Comparison of ENCODE assay signal across 8 cellular contexts in genomic region chr7:101217388-101218235, GRCh38. TPM values are rescaled to one million over a fixed set of nuclear protein-coding genes. Genes with fewer than 3 reads are reported as not detected.
DNase-seq lines count a peak whose midpoint lies in the region; ATAC-seq and TF ChIP-seq lines count a peak whose summit lies in the region.

PLOD3 (minus strand) TSS chr7:101217581; CDS start chr7:101217274, 307 bp downstream.
ZNHIT1 (plus strand) TSS chr7:101218165; CDS start chr7:101218196, 31 bp downstream.

- H3K27me3 Mint-ChIP-seq in activated T-cell treated with anti-CD3 and anti-CD28 coated beads, Interleukin-2, amount 50 U/mL, for 24 hours, result no peaks in the 10 kb centered on the region

- in situ Hi-C loops in KBM-7 (cut with MboI; ENCODE audit: low pct_unique_long_range_greater_than_20kb, low sequenced_read_pairs), result no loop called here

- peaks cover 7 to 19% of the 10 kb centered on the region in 2 donors for H3K36me3 ChIP-seq in mucosa of rectum (ENCODE audit: control insufficient read depth in 2 of 2, insufficient read depth in 2 of 2, low read length in 2 of 2)

- H3K4me3 Mint-ChIP-seq in activated T-cell treated with anti-CD3 and anti-CD28 coated beads, Interleukin-2, amount 50 U/mL, for 24 hours, result peak within 1 kb of the TSS; percentile 94

- H3K27ac Mint-ChIP-seq in activated T-cell treated with anti-CD3 and anti-CD28 coated beads, Interleukin-2, amount 50 U/mL, for 24 hours, result peak within 1 kb of the TSS; percentile 91

- H3K4me1 Mint-ChIP-seq in activated T-cell treated with anti-CD3 and anti-CD28 coated beads, Interleukin-2, amount 50 U/mL, for 24 hours (ENCODE audit: low read depth), result peaks cover 36% of the 10 kb centered on the region

- peak; percentile 62 for ATAC-seq in GM21717 (IDR thresholded peaks at IDR 0.05; ENCODE audit: unreplicated experiment)

- peak; percentile 66 for TF ChIP-seq POLR2A in erythroblast (IDR thresholded peaks at IDR 0.05; ENCODE audit: low read length)

- no peaks in the 10 kb centered on the region for H3K27me3 ChIP-seq in mucosa of rectum (ENCODE audit: control insufficient read depth in 2 of 2, insufficient read depth in 2 of 2, low read length in 2 of 2)

- peaks cover 55% of the 10 kb centered on the region for H3K36me3 Mint-ChIP-seq in activated T-cell treated with anti-CD3 and anti-CD28 coated beads, Interleukin-2, amount 50 U/mL, for 24 hours (ENCODE audit: low read depth)

- DNase-seq in DMS153 treated with DMSO at 0.1 percent for 48 hours (lab: John Stamatoyannopoulos, UW; ENCODE audit: unreplicated experiment), result peak; percentile 95
- peak; percentile 96 for DNase-seq in KBM-7
- DNase-seq in activated T-cell treated with anti-CD3 and anti-CD28 coated beads, Interleukin-2, amount 50 U/mL, for 24 hours, result peak; percentile 92
- DNase-seq in erythroblast (lab: John Stamatoyannopoulos, UW), result peak; percentile 98 to 99
- peak; percentile 95 for DNase-seq in stimulated activated CD8-positive, alpha-beta memory T cell treated with anti-CD3 and anti-CD28 coated beads, Interleukin-4, amount 100 ng/mL, for 48 hours

- H3K9me3 ChIP-seq in mucosa of rectum (ENCODE audit: control insufficient read depth in 2 of 2, low read length in 2 of 2), result no peaks in the 10 kb centered on the region

- H3K4me3 ChIP-seq in mucosa of rectum (ENCODE audit: low read length in 2 of 2), result peak within 1 kb of the TSS; percentile 92 to 99

- H3K9me3 Mint-ChIP-seq in activated T-cell treated with anti-CD3 and anti-CD28 coated beads, Interleukin-2, amount 50 U/mL, for 24 hours, result no peaks in the 10 kb centered on the region

- peak within 1 kb of the TSS; percentile 97 to 99 for H3K27ac ChIP-seq in mucosa of rectum (ENCODE audit: low read depth in 2 of 2, low read length in 2 of 2)

- H3K4me1 ChIP-seq in mucosa of rectum (ENCODE audit: control insufficient read depth in 2 of 2, insufficient read depth in 2 of 2, low read length in 2 of 2), result peaks cover 23 to 24% of the 10 kb centered on the region in 2 donors

- H3K9ac ChIP-seq in mucosa of rectum (ENCODE audit: low read depth in 1 of 2, low read length in 2 of 2), result peak within 1 kb of the TSS; percentile 83 to 93

TF ChIP-seq in PFSK-1, 5 proteins besides CTCF, POLR2A, EP300 and RAD21:
- TF ChIP-seq TAF1 (IDR thresholded peaks at IDR 0.05; ENCODE audit: borderline replicate concordance, insufficient read depth, low read length) (0 out of 2 replicates have a peak, but pooled peaks have one; percentile 52), SIN3A (IDR thresholded peaks at IDR 0.05; ENCODE audit: borderline replicate concordance, insufficient read depth, low read length) (peak; percentile 96; the same call in 1 of the 2 replicates), POLR2AphosphoS5 (IDR thresholded peaks at IDR 0.05; ENCODE audit: low read depth, low read length) (peak; percentile 74), REST (IDR thresholded peaks at IDR 0.05; ENCODE audit: insufficient read depth in 1 of 2, low read depth in 2 of 2, low read length in 2 of 2) (peak in 1 of 2 experiments; percentile 20; a peak in 1 of 4 replicates), FOXP2 (optimal IDR thresholded peaks at IDR 0.05; ENCODE audit: borderline replicate concordance, extremely low read depth, extremely low read length, insufficient read depth) (peak; percentile 89)
TF ChIP-seq in PFSK-1: peak in this region for 5.

RNA-seq across cellular contexts. Expression of gene PLOD3, which starts in this region (rescaled TPM):
- polyA plus RNA-seq in PFSK-1 (2012; ENCODE audit: insufficient read length, low read depth), result 619 TPM

RNA-seq across cellular contexts. Expression of gene ZNHIT1, which starts in this region (rescaled TPM):
- 97.4 TPM for polyA plus RNA-seq in PFSK-1 (2012; ENCODE audit: insufficient read length, low read depth)

Comparison
In these comparisons a context has a peak if more than half of its experiments do, and no peak if none do; other contexts are left out.
1. Peak in every context shown above with its lines: DNase-seq, ATAC-seq, H3K4me3 ChIP-seq and H3K27ac ChIP-seq.